In the genomic region with DNA sequence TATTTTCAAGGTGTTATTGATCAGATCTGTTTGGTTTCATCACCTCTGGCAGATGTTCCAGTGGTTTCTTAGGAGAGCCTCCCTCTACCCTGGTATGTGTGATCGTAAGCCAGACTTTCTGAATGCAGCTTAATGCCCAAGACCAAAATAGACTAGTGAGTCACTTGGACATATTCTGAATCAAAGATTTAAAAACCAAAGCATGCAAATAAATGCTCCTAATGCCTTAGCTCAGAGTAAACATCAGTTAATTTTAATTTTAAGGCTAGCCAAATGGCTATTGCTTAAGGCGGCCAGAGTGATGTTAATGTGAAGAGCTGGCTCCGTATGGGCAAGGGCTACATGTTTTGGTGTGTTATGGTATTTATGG, we compare ENCODE assay signal across 17 cellular contexts. TPM values are rescaled to one million over a fixed set of nuclear protein-coding genes. Genes with fewer than 3 reads are reported as not detected.
DNase-seq lines count a peak whose midpoint lies in the region; ATAC-seq and TF ChIP-seq lines count a peak whose summit lies in the region.
"Had no signal": no experiment of that assay in that cellular context is flagged by ENCODE, and none has a peak within 500 bp of the region (broad histone marks: within the 10 kb centered on the region; RNA-seq: fewer than 3 reads in every experiment).

No MANE protein-coding gene starts in this region.

- no peak for ATAC-seq in CD8-positive, alpha-beta T cell
- peak; percentile 19 for ATAC-seq in sciatic nerve
- ATAC-seq: effector memory CD8-positive, alpha-beta T cell had no signal

- TF ChIP-seq CTCF in CD8-positive, alpha-beta T cell (IDR thresholded peaks at IDR 0.05): no peak
- TF ChIP-seq CTCF in fibroblast of pulmonary artery (IDR thresholded peaks at IDR 0.05; ENCODE audit: low read length, missing control alignments): no peak
- no peak for TF ChIP-seq CTCF in A673 (conservative IDR thresholded peaks at IDR 0.05; ENCODE audit: low read depth, low read length)

- POLR2A ChIA-PET in CD8-positive, alpha-beta T cell (lab: Charles Lee): no interaction called here
- POLR2A ChIA-PET in A673 (lab: Charles Lee; ENCODE audit: low non-redundant PET): no interaction called here

- H3K9me3 ChIP-seq in CD8-positive, alpha-beta T cell (ENCODE audit: low read length): no peaks in the 10 kb centered on the region
- H3K9me3 ChIP-seq in A673 (ENCODE audit: low read depth, low read length, poor library complexity, severe bottlenecking): no peaks in the 10 kb centered on the region

- no peak overlapping the region for H3K27ac ChIP-seq in CD8-positive, alpha-beta T cell (ENCODE audit: low read depth, low read length)
- H3K27ac ChIP-seq in A673 (ENCODE audit: low read depth, low read length, poor library complexity, severe bottlenecking): no peak overlapping the region

- intact Hi-C loops in CD8-positive, alpha-beta T cell (cut with DNase I, micrococcal nuclease): no loop called here
- intact Hi-C loops in sciatic nerve (cut with DNase I): no loop called here
- intact Hi-C loops in A673 (cut with micrococcal nuclease; ENCODE audit: unreplicated experiment): no loop called here

- H3K4me1 ChIP-seq in CD8-positive, alpha-beta T cell (ENCODE audit: insufficient read depth, low read length): peaks cover 2% of the 10 kb centered on the region
- no peaks in the 10 kb centered on the region for H3K4me1 ChIP-seq in A673 (ENCODE audit: insufficient read depth, low read length, poor library complexity, severe bottlenecking)

- no peaks in the 10 kb centered on the region for H3K27me3 Mint-ChIP-seq in CD8-positive, alpha-beta T cell (ENCODE audit: low read depth)
- H3K27me3 Mint-ChIP-seq: B cell; effector memory CD8-positive, alpha-beta T cell had no signal

- no peaks in the 10 kb centered on the region for H3K9me3 Mint-ChIP-seq in CD8-positive, alpha-beta T cell
- H3K9me3 Mint-ChIP-seq: effector memory CD8-positive, alpha-beta T cell had no signal

- H3K4me1 Mint-ChIP-seq in CD8-positive, alpha-beta T cell (ENCODE audit: low read depth): peaks cover 29% of the 10 kb centered on the region

- no TSS peak for BruUV-seq in A673 (replicated peaks; lab: Mats Ljungman, UMichigan)

- H3K36me3 ChIP-seq in CD8-positive, alpha-beta T cell (ENCODE audit: insufficient read depth, low read length): no peaks in the 10 kb centered on the region
- H3K36me3 ChIP-seq in A673 (ENCODE audit: insufficient read depth, low read length, poor library complexity, severe bottlenecking): no peaks in the 10 kb centered on the region

- CTCF ChIA-PET in CD8-positive, alpha-beta T cell (lab: Charles Lee): no interaction called here
- CTCF ChIA-PET in A673 (lab: Charles Lee): no interaction called here

- H3K4me3 ChIP-seq in CD8-positive, alpha-beta T cell (ENCODE audit: low read depth, low read length): no peak overlapping the region
- H3K4me3 ChIP-seq in fibroblast of pulmonary artery (replicated peaks; ENCODE audit: low read depth, low read length): no peak overlapping the region
- H3K4me3 ChIP-seq in A673 (ENCODE audit: low read depth, low read length, poor library complexity, severe bottlenecking): no peak overlapping the region

- no peaks in the 10 kb centered on the region for H3K27me3 ChIP-seq in CD8-positive, alpha-beta T cell (ENCODE audit: insufficient read depth, low read length)
- no peaks in the 10 kb centered on the region for H3K27me3 ChIP-seq in A673 (replicated peaks; ENCODE audit: insufficient read depth, low read depth, low read length, poor library complexity)

- no peak overlapping the region for H3K4me3 Mint-ChIP-seq in CD8-positive, alpha-beta T cell
- H3K4me3 Mint-ChIP-seq: B cell; effector memory CD8-positive, alpha-beta T cell had no signal

- H3K27ac Mint-ChIP-seq in CD8-positive, alpha-beta T cell: peak overlapping the region; percentile 6
- H3K27ac Mint-ChIP-seq: B cell; effector memory CD8-positive, alpha-beta T cell had no signal

- DNase-seq in CD8-positive, alpha-beta T cell: no peak
- DNase-seq in amniotic epithelial cell (ENCODE audit: low read depth): peak; percentile 31
- peak; percentile 2 for DNase-seq in fibroblast of pulmonary artery (ENCODE audit: low read depth)
- DNase-seq in sciatic nerve (ENCODE audit: low spot score): no peak
- DNase-seq in C1 segment of cervical spinal cord (lab: John Stamatoyannopoulos, UW): no peak
- DNase-seq in SHP77 (lab: John Stamatoyannopoulos, UW): no peak
- DNase-seq in A673 (ENCODE audit: low spot score): no peak
- no peak for DNase-seq in central memory CD4-positive, alpha-beta T cell
- DNase-seq: activated CD4-positive, alpha-beta T cell treated with anti-CD3 and anti-CD28 coated beads for 1 hour; activated naive CD4-positive, alpha-beta T cell treated with Interleukin-2 at 50 U/mL for 16 hours; effector memory CD8-positive, alpha-beta T cell; hippocampal formation; left cardiac atrium; NCI-H187 treated with DMSO at 0.1 percent for 48 hours; RPMI8226; stimulated activated CD8-positive, alpha-beta memory T cell treated with anti-CD3 and anti-CD28 coated beads, Interleukin-4, amount 100 ng/mL, for 48 hours had no signal

- peaks cover 44% of the 10 kb centered on the region for H3K36me3 Mint-ChIP-seq in CD8-positive, alpha-beta T cell

RNA-seq across cellular contexts. Expression of a gene that starts 59.3 kb away (rescaled TPM):
- 1 to 10 TPM; 7.1 to 8.6 TPM for total RNA-seq in CD8-positive, alpha-beta T cell
- 7.7 TPM for total RNA-seq in sciatic nerve
- 14.1 and 20.7 TPM in 2 replicates for total RNA-seq in A673 (2021)

Comparison
In these comparisons a context has a peak if more than half of its experiments do, and no peak if none do; other contexts are left out.
1. DNase-seq: peak in amniotic epithelial cell (single experiment) and fibroblast of pulmonary artery (single experiment); none in CD8-positive, alpha-beta T cell (0 of 7), sciatic nerve (single experiment), C1 segment of cervical spinal cord (0 of 14), SHP77 (0 of 2), A673 (single experiment) and central memory CD4-positive, alpha-beta T cell (single experiment).